In the genomic region with DNA sequence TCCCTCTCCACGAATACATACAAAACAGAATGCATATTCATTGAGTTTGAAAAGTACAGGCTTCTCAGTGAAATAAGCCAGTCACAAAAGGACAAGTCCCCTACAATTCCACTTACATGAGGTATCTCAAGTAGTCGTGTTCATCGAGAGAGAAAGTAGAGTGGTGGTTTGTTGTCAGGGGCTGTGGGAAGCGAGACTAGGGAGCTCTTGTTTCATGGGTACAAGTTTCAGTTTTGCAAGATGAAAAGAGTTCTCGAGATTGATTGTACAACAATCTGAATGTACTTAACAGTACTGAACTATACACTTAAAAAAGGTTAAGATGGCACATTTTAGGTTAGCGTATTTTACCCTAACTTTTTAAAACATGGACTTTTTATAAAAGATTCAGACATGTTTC, we compare ENCODE assay signal across 13 cellular contexts.
DNase-seq lines count a peak whose midpoint lies in the region; ATAC-seq and TF ChIP-seq lines count a peak whose summit lies in the region.
"Had no signal": no experiment of that assay in that cellular context is flagged by ENCODE, and none has a peak within 500 bp of the region (broad histone marks: within the 10 kb centered on the region; RNA-seq: fewer than 3 reads in every experiment).

No MANE protein-coding gene starts in this region.

- no peaks in the 10 kb centered on the region for H3K36me3 ChIP-seq in CD8-positive, alpha-beta memory T cell (ENCODE audit: insufficient read depth, low read length)
- H3K36me3 ChIP-seq in esophagus squamous epithelium = peaks cover 0 to 99% (median 0%) of the 10 kb centered on the region in 3 donors
- H3K36me3 ChIP-seq: BE2C, transverse colon had no signal

- ATAC-seq in GM19452 (IDR thresholded peaks at IDR 0.05; ENCODE audit: unreplicated experiment) (peak; percentile 82), HG03097 (IDR thresholded peaks at IDR 0.05; ENCODE audit: low FRiP score, unreplicated experiment) (peak; percentile 63)
- ATAC-seq in activated naive CD4-positive, alpha-beta T cell treated with anti-CD3 and anti-CD28 coated beads, Interleukin-2, amount 50 U/mL, for 72 hours = peak; percentile 91 to 98

- no peaks in the 10 kb centered on the region for H3K36me3 Mint-ChIP-seq in CD8-positive, alpha-beta memory T cell
- H3K36me3 Mint-ChIP-seq in activated naive CD4-positive, alpha-beta T cell treated with anti-CD3 and anti-CD28 coated beads, Interleukin-2, amount 50 U/mL, for 72 hours = no peaks in the 10 kb centered on the region

- TF ChIP-seq POLR2A in esophagus squamous epithelium (IDR thresholded peaks at IDR 0.05) = no peak

- peaks cover 21% of the 10 kb centered on the region for H3K4me1 ChIP-seq in CD8-positive, alpha-beta memory T cell (ENCODE audit: insufficient read depth, low read length)
- H3K4me1 ChIP-seq in esophagus squamous epithelium = no peaks in the 10 kb centered on the region
- H3K4me1 ChIP-seq: BE2C, transverse colon had no signal

- POLR2A ChIA-PET in CD8-positive, alpha-beta memory T cell (lab: Charles Lee) = no interaction called here

- no peaks in the 10 kb centered on the region for H3K27me3 Mint-ChIP-seq in CD8-positive, alpha-beta memory T cell

- no peak for DNase-seq in CD8-positive, alpha-beta memory T cell
- DNase-seq in activated naive CD4-positive, alpha-beta T cell treated with anti-CD3 and anti-CD28 coated beads, Interleukin-2, amount 50 U/mL, for 72 hours (ENCODE audit: low spot score in 2 of 2) = peak in 1 of 2 donors; percentile 42
- DNase-seq in NCI-H526 (lab: John Stamatoyannopoulos, UW) (no peak), AG08395 (ENCODE audit: low spot score) (no peak), AG20443 (ENCODE audit: low spot score) (no peak), esophagus squamous epithelium (lab: John Stamatoyannopoulos, UW) (no peak)
- DNase-seq: BE2C, HCEC 1CT, NCI-H1694 treated with DMSO at 0.1 percent for 48 hours, transverse colon had no signal

- peak overlapping the region in 5 of 8 donors; percentile 25 to 90 (median 40) for H3K27ac Mint-ChIP-seq in CD8-positive, alpha-beta memory T cell
- peak overlapping the region in 1 of 2 donors; percentile 62 for H3K27ac Mint-ChIP-seq in activated naive CD4-positive, alpha-beta T cell treated with anti-CD3 and anti-CD28 coated beads, Interleukin-2, amount 50 U/mL, for 72 hours

- CTCF ChIA-PET in CD8-positive, alpha-beta memory T cell (lab: Charles Lee) = interaction anchor here (0.7 to 1.7 kb wide), 3 partner anchors 10 to 175 kb away, joined by 3 to 5 read pairs (median 4); no protein-coding TSS in a partner anchor

- peaks cover 25 to 36% (median 35%) of the 10 kb centered on the region in 3 donors for H3K4me1 Mint-ChIP-seq in CD8-positive, alpha-beta memory T cell

- no peak for TF ChIP-seq CTCF in esophagus squamous epithelium (IDR thresholded peaks at IDR 0.05)

- H3K9me3 Mint-ChIP-seq in CD8-positive, alpha-beta memory T cell = no peaks in the 10 kb centered on the region
- no peaks in the 10 kb centered on the region for H3K9me3 Mint-ChIP-seq in activated naive CD4-positive, alpha-beta T cell treated with anti-CD3 and anti-CD28 coated beads, Interleukin-2, amount 50 U/mL, for 72 hours

- 72 to 86% methylated on average over 6 of the region's 6 CpGs for WGBS in esophagus squamous epithelium, 2 donors

- intact Hi-C loops in esophagus squamous epithelium (cut with DNase I) = loop anchor here (10.0 kb wide), 1 partner anchor 172 kb away; no protein-coding TSS in a partner anchor

- H3K4me3 Mint-ChIP-seq in CD8-positive, alpha-beta memory T cell = peak overlapping the region in 6 of 7 donors; percentile 2 to 66 (median 62)

- no peaks in the 10 kb centered on the region for H3K27me3 ChIP-seq in CD8-positive, alpha-beta memory T cell (ENCODE audit: insufficient read depth, low read length, poor library complexity, severe bottlenecking)
- H3K27me3 ChIP-seq in esophagus squamous epithelium = no peaks in the 10 kb centered on the region
- H3K27me3 ChIP-seq: BE2C, transverse colon had no signal

- no peaks in the 10 kb centered on the region for H3K9me3 ChIP-seq in CD8-positive, alpha-beta memory T cell (ENCODE audit: low read length)
- H3K9me3 ChIP-seq in esophagus squamous epithelium = no peaks in the 10 kb centered on the region
- H3K9me3 ChIP-seq: BE2C, transverse colon had no signal

- H3K27ac ChIP-seq in CD8-positive, alpha-beta memory T cell (ENCODE audit: low read depth, low read length) = no peak overlapping the region
- no peak overlapping the region for H3K27ac ChIP-seq in esophagus squamous epithelium
- H3K27ac ChIP-seq: transverse colon, VCaP had no signal

- H3K4me3 ChIP-seq in CD8-positive, alpha-beta memory T cell (ENCODE audit: low read length) = peak overlapping the region; percentile 34
- no peak overlapping the region for H3K4me3 ChIP-seq in esophagus squamous epithelium
- H3K4me3 ChIP-seq: transverse colon had no signal
